ENCODE assay signal across 28 cellular contexts in genomic region chr12:124495194-124495983, GRCh38.
DNase-seq lines count a peak whose midpoint lies in the region; ATAC-seq and TF ChIP-seq lines count a peak whose summit lies in the region.
"Had no signal": no experiment of that assay in that cellular context is flagged by ENCODE, and none has a peak within 500 bp of the region (broad histone marks: within the 10 kb centered on the region; RNA-seq: fewer than 3 reads in every experiment).

No MANE protein-coding gene starts in this region.

- H3K27ac ChIP-seq in Karpas-422 (ENCODE audit: low read length) = 0 out of 2 replicates have a peak overlapping the region, but pooled peaks have one; percentile 78
- peak overlapping the region; percentile 24 for H3K27ac ChIP-seq in endodermal cell (ENCODE audit: low read depth, low read length)
- peak overlapping the region in 3 of 4 donors; percentile 8 to 50 (median 42) for H3K27ac ChIP-seq in gastrocnemius medialis
- H3K27ac ChIP-seq: foreskin keratinocyte, hepatocyte, neutrophil had no signal

- no peaks in the 10 kb centered on the region for H3K27me3 ChIP-seq in Karpas-422 (ENCODE audit: low read length)
- no peaks in the 10 kb centered on the region for H3K27me3 ChIP-seq in endodermal cell (ENCODE audit: control insufficient read depth, insufficient read depth, low read length, poor library complexity, severe bottlenecking)
- no peaks in the 10 kb centered on the region for H3K27me3 ChIP-seq in gastrocnemius medialis
- H3K27me3 ChIP-seq: foreskin keratinocyte, hepatocyte, MG63, neutrophil, stomach had no signal

- peaks cover 89% of the 10 kb centered on the region for H4K20me1 ChIP-seq in Karpas-422 (ENCODE audit: insufficient read depth, low read depth, low read length)

- peaks cover 15% of the 10 kb centered on the region for H3K4me1 Mint-ChIP-seq in endodermal cell

- TF ChIP-seq POLR2A in gastrocnemius medialis (IDR thresholded peaks at IDR 0.05) = no peak

- no peaks in the 10 kb centered on the region for H3K9me3 Mint-ChIP-seq in endodermal cell
- H3K9me3 Mint-ChIP-seq: activated B cell treated with CpG ODN at 0.5 μM for 24 hours; activated CD4-positive, alpha-beta memory T cell treated with anti-CD3 and anti-CD28 coated beads for 36 hours had no signal

- in situ Hi-C loops in gastrocnemius medialis (cut with MboI; ENCODE audit: low sequenced_read_pairs in 4 of 4) = no loop called here

- no peak overlapping the region for H3K4me3 Mint-ChIP-seq in endodermal cell
- H3K4me3 Mint-ChIP-seq: activated B cell treated with CpG ODN at 0.5 μM for 24 hours; activated CD4-positive, alpha-beta memory T cell treated with anti-CD3 and anti-CD28 coated beads for 36 hours had no signal

- H3K4me1 ChIP-seq in Karpas-422 (ENCODE audit: low read length) (peaks cover 55% of the 10 kb centered on the region), endodermal cell (ENCODE audit: control insufficient read depth, insufficient read depth, low read length) (peaks cover 8% of the 10 kb centered on the region), gastrocnemius medialis (peaks cover 46 to 59% of the 10 kb centered on the region in 2 donors)
- H3K4me1 ChIP-seq: HAP-1 had no signal

- H3K9ac ChIP-seq in Karpas-422 (ENCODE audit: low read length) = no peak overlapping the region
- H3K9ac ChIP-seq in endodermal cell (ENCODE audit: extremely low read depth, low read length, poor library complexity, severe bottlenecking) = no peak overlapping the region

- DNase-seq in D341Med (ENCODE audit: low spot score) (peak; percentile 66), Karpas-422 (no peak), endodermal cell (no peak), gastrocnemius medialis (no peak), NAMALWA (ENCODE audit: low spot score) (no peak), mucosa of gallbladder (ENCODE audit: low spot score) (no peak), GDM1 (lab: John Stamatoyannopoulos, UW) (no peak)
- no peak for DNase-seq in effector CD4-positive, alpha-beta T cell
- DNase-seq: activated B cell treated with CpG ODN at 0.5 μM for 24 hours; activated CD4-positive, alpha-beta memory T cell treated with anti-CD3 and anti-CD28 coated beads for 36 hours; activated gamma-delta T cell treated with Interleukin-2 at 50 U/mL for 16 hours; AML-193; caudate nucleus; dermis blood vessel endothelial cell; EL; erythroblast; foreskin keratinocyte; MG63; NCI-H146; NCI-H2171 treated with DMSO at 0.1 percent for 48 hours; NCI-H526 treated with DMSO at 0.1 percent for 48 hours; stimulated activated CD4-positive, alpha-beta T cell treated with anti-CD3 and anti-CD28 coated beads, Interleukin-4, amount 100 ng/mL, for 4 hours; stomach; T-helper 9 cell; trophoblast cell had no signal

- H2AFZ ChIP-seq in Karpas-422 (ENCODE audit: low read length) = no peak overlapping the region
- H2AFZ ChIP-seq: hepatocyte had no signal

- H3K36me3 ChIP-seq in Karpas-422 (ENCODE audit: insufficient read depth, low read length) (no peaks in the 10 kb centered on the region), endodermal cell (ENCODE audit: control insufficient read depth, insufficient read depth, low read length) (peaks cover 14% of the 10 kb centered on the region), gastrocnemius medialis (peaks cover 0 to 12% of the 10 kb centered on the region in 2 donors)

- ATAC-seq in gastrocnemius medialis = no peak
- ATAC-seq: foreskin keratinocyte had no signal

- whole genome bisulfite sequencing in endodermal cell (ENCODE audit: insufficient coverage in 1 of 2, insufficient read length in 1 of 2), 2 experiments = 94% methylated on average over 18 to 28 of the region's 28 CpGs

- no peaks in the 10 kb centered on the region for H3K9me3 ChIP-seq in Karpas-422 (ENCODE audit: low read length)
- H3K9me3 ChIP-seq in endodermal cell (ENCODE audit: control insufficient read depth, low read length) = no peaks in the 10 kb centered on the region
- no peaks in the 10 kb centered on the region for H3K9me3 ChIP-seq in gastrocnemius medialis
- H3K9me3 ChIP-seq: HAP-1, MG63, neutrophil, stomach had no signal

- H3K9me2 ChIP-seq in Karpas-422 (replicated peaks; ENCODE audit: insufficient read depth, low read length) = no peaks in the 10 kb centered on the region

- H3K79me2 ChIP-seq in Karpas-422 (ENCODE audit: low read length) = peaks cover 100% of the 10 kb centered on the region

- TF ChIP-seq CTCF in endodermal cell (conservative IDR thresholded peaks at IDR 0.05) (no peak), gastrocnemius medialis (IDR thresholded peaks at IDR 0.05 in 4 of 5, conservative IDR thresholded peaks at IDR 0.05 in 1 of 5) (no peak)

- no peak overlapping the region for H3K4me2 ChIP-seq in Karpas-422 (ENCODE audit: low read depth, low read length, poor library complexity, severe bottlenecking)
- H3K4me2 ChIP-seq: hepatocyte had no signal

- H3K27ac Mint-ChIP-seq in endodermal cell = no peak overlapping the region
- H3K27ac Mint-ChIP-seq: activated B cell treated with CpG ODN at 0.5 μM for 24 hours; activated CD4-positive, alpha-beta memory T cell treated with anti-CD3 and anti-CD28 coated beads for 36 hours had no signal

- intact Hi-C loops in gastrocnemius medialis (cut with DNase I; ENCODE audit: low total_unique reads) = no loop called here

- no peak overlapping the region for H3K4me3 ChIP-seq in Karpas-422 (ENCODE audit: low read length)
- H3K4me3 ChIP-seq in endodermal cell (ENCODE audit: low read length) = no peak overlapping the region
- no peak overlapping the region for H3K4me3 ChIP-seq in gastrocnemius medialis
- H3K4me3 ChIP-seq: HAP-1, hepatocyte, MG63, stomach had no signal

- no peaks in the 10 kb centered on the region for H3K27me3 Mint-ChIP-seq in endodermal cell (ENCODE audit: insufficient read depth)
- H3K27me3 Mint-ChIP-seq: activated B cell treated with CpG ODN at 0.5 μM for 24 hours; activated CD4-positive, alpha-beta memory T cell treated with anti-CD3 and anti-CD28 coated beads for 36 hours had no signal

- H3K36me3 Mint-ChIP-seq in endodermal cell (ENCODE audit: low read depth) = peaks cover 9% of the 10 kb centered on the region

Comparison
In these comparisons a context has a peak if more than half of its experiments do, and no peak if none do; other contexts are left out.
1. H3K27ac ChIP-seq: peak in every context shown above with its lines; median percentile 78 in Karpas-422; 42 in gastrocnemius medialis; 24 in endodermal cell.